ENCODE assay signal across 8 cellular contexts in genomic region chr2:25276569-25277465, GRCh38.
A peak's percentile ranks its signal among the peaks of the same experiment; 100 is the strongest.
DNase-seq lines count a peak whose midpoint lies in the region; ATAC-seq and TF ChIP-seq lines count a peak whose summit lies in the region.

No MANE protein-coding gene starts in this region.

- peaks cover 28 to 37% of the 10 kb centered on the region in 2 donors for H3K36me3 Mint-ChIP-seq in CD14-positive monocyte

- DNase-seq in CD14-positive monocyte (ENCODE audit: low spot score) (peak; percentile 70), NCI-H1092 treated with DMSO at 0.1 percent for 48 hours (lab: John Stamatoyannopoulos, UW) (no peak), NCI-H1436 treated with DMSO at 0.1 percent for 48 hours (lab: John Stamatoyannopoulos, UW) (no peak)
- peak; percentile 24 to 66 for DNase-seq in activated CD8-positive, alpha-beta memory T cell treated with anti-CD3 and anti-CD28 coated beads for 1 hour (ENCODE audit: extremely low read depth in 1 of 2, low read depth in 1 of 2)
- DNase-seq in effector CD8-positive, alpha-beta T cell (lab: John Stamatoyannopoulos, UW): peak; percentile 68
- peak; percentile 37 to 58 for DNase-seq in stimulated activated CD8-positive, alpha-beta memory T cell treated with anti-CD3 and anti-CD28 coated beads, Interleukin-4, amount 100 ng/mL, for 4 hours (ENCODE audit: low read depth in 2 of 2, low spot score in 1 of 2)

- H3K27me3 Mint-ChIP-seq in CD14-positive monocyte (ENCODE audit: low read depth in 3 of 3): peaks cover 3 to 11% (median 11%) of the 10 kb centered on the region in 3 donors

- H3K9me3 Mint-ChIP-seq in CD14-positive monocyte: no peaks in the 10 kb centered on the region

- peaks cover 85% of the 10 kb centered on the region for H3K4me1 ChIP-seq in mononuclear cell (ENCODE audit: insufficient read depth, low read length)

- peak overlapping the region; percentile 76 to 85 for H3K4me3 Mint-ChIP-seq in CD14-positive monocyte

- intact Hi-C loops in CD14-positive monocyte (cut with micrococcal nuclease): loop anchor here (5.0 to 10.0 kb wide), 5 partner anchors 35 to 278 kb away; partner anchors contain the start of gene DNMT3A (in 2 of the 2)

- ATAC-seq in HG02642 (IDR thresholded peaks at IDR 0.05; ENCODE audit: poor library complexity, unreplicated experiment): peak; percentile 42

- H3K4me1 Mint-ChIP-seq in CD14-positive monocyte: peaks cover 70% of the 10 kb centered on the region

- peak; percentile 99 for TF ChIP-seq CTCF in CD14-positive monocyte (IDR thresholded peaks at IDR 0.05)

- no peaks in the 10 kb centered on the region for H3K9me3 ChIP-seq in mononuclear cell (ENCODE audit: low read depth, low read length)

- H3K27ac Mint-ChIP-seq in CD14-positive monocyte: peak overlapping the region in 4 of 7 donors; percentile 30 to 88 (median 69)

- peak overlapping the region; percentile 32 for H3K4me3 ChIP-seq in mononuclear cell (ENCODE audit: low read length)

- no peaks in the 10 kb centered on the region for H3K27me3 ChIP-seq in mononuclear cell (ENCODE audit: insufficient read depth, low read length)

Comparison
In these comparisons a context has a peak if more than half of its experiments do, and no peak if none do; other contexts are left out.
1. DNase-seq: peak in CD14-positive monocyte (single experiment), activated CD8-positive, alpha-beta memory T cell treated with anti-CD3 and anti-CD28 coated beads for 1 hour (2 of 2), effector CD8-positive, alpha-beta T cell (single experiment) and stimulated activated CD8-positive, alpha-beta memory T cell treated with anti-CD3 and anti-CD28 coated beads, Interleukin-4, amount 100 ng/mL, for 4 hours (2 of 2); none in NCI-H1092 treated with DMSO at 0.1 percent for 48 hours (single experiment) and NCI-H1436 treated with DMSO at 0.1 percent for 48 hours (single experiment).